7 cellular contexts compared by ENCODE assay signal in genomic region chr1:54488065-54488750, GRCh38. TPM values are rescaled to one million over a fixed set of nuclear protein-coding genes. Genes with fewer than 3 reads are reported as not detected.
A peak's percentile ranks its signal among the peaks of the same experiment; 100 is the strongest.
DNase-seq lines count a peak whose midpoint lies in the region; ATAC-seq and TF ChIP-seq lines count a peak whose summit lies in the region.

No MANE protein-coding gene starts in this region.

- no peak for TF ChIP-seq CTCF in lung (IDR thresholded peaks at IDR 0.05; ENCODE audit: control extremely low read depth, extremely low read depth)

- H3K36me3 ChIP-seq in lung (ENCODE audit: control insufficient read depth in 2 of 2, insufficient read depth in 2 of 2, low read length in 2 of 2): no peaks in the 10 kb centered on the region

- DNase-seq in NCI-H69 (lab: John Stamatoyannopoulos, UW): peak; percentile 92
- DNase-seq in activated CD4-positive, alpha-beta memory T cell treated with anti-CD3 and anti-CD28 coated beads, Interleukin-2, amount 10 ng/mL, durations not matched to agents 7 days and 5 days: peak; percentile 79
- DNase-seq in ecto neural progenitor cell (ENCODE audit: low spot score): peak; percentile 97
- DNase-seq in lung (ENCODE audit: low spot score): peak; percentile 91
- DNase-seq in stimulated activated CD4-positive, alpha-beta T cell treated with anti-CD3 and anti-CD28 coated beads, Interleukin-4, amount 100 ng/mL, for 48 hours (ENCODE audit: low read depth in 2 of 2): peak; percentile 64 to 65

- no peaks in the 10 kb centered on the region for H3K9me3 Mint-ChIP-seq in activated CD4-positive, alpha-beta memory T cell treated with anti-CD3 and anti-CD28 coated beads, Interleukin-2, amount 10 ng/mL, durations not matched to agents 7 days and 5 days

- H3K4me1 Mint-ChIP-seq in activated CD4-positive, alpha-beta memory T cell treated with anti-CD3 and anti-CD28 coated beads, Interleukin-2, amount 10 ng/mL, durations not matched to agents 7 days and 5 days: peaks cover 52% of the 10 kb centered on the region

- H3K27me3 ChIP-seq in lung (ENCODE audit: control insufficient read depth, insufficient read depth): no peaks in the 10 kb centered on the region

- H3K36me3 Mint-ChIP-seq in activated CD4-positive, alpha-beta memory T cell treated with anti-CD3 and anti-CD28 coated beads, Interleukin-2, amount 10 ng/mL, durations not matched to agents 7 days and 5 days (ENCODE audit: low read depth): no peaks in the 10 kb centered on the region

- peak overlapping the region; percentile 77 to 95 for H3K27ac ChIP-seq in lung (ENCODE audit: low read depth in 1 of 2, low read length in 1 of 2)

- ATAC-seq in GM18505 (IDR thresholded peaks at IDR 0.05; ENCODE audit: unreplicated experiment) (peak; percentile 47), HG03460 (IDR thresholded peaks at IDR 0.05; ENCODE audit: unreplicated experiment) (peak; percentile 43), lung (ENCODE audit: insufficient read depth, low FRiP score) (peak; percentile 94)

- TF ChIP-seq POLR2A in GM18505 (IDR thresholded peaks at IDR 0.05; ENCODE audit: borderline replicate concordance, extremely low read depth, insufficient read depth, insufficient read length): no peak

- H3K27me3 Mint-ChIP-seq in activated CD4-positive, alpha-beta memory T cell treated with anti-CD3 and anti-CD28 coated beads, Interleukin-2, amount 10 ng/mL, durations not matched to agents 7 days and 5 days: peaks cover 42% of the 10 kb centered on the region

- POLR2A ChIA-PET in activated CD4-positive, alpha-beta memory T cell treated with anti-CD3 and anti-CD28 coated beads, Interleukin-2, amount 10 ng/mL, durations not matched to agents 7 days and 5 days (lab: Charles Lee): interaction anchor here (0.8 to 6.3 kb wide), 6 partner anchors 9 to 434 kb away, joined by 3 to 60 read pairs (median 6); partner anchors contain the start of genes CYB5RL, MRPL37, SSBP3 and TCEANC2

- H3K27ac Mint-ChIP-seq in activated CD4-positive, alpha-beta memory T cell treated with anti-CD3 and anti-CD28 coated beads, Interleukin-2, amount 10 ng/mL, durations not matched to agents 7 days and 5 days: peak overlapping the region; percentile 69

- H3K9me3 ChIP-seq in lung (ENCODE audit: control insufficient read depth in 2 of 2, insufficient read depth in 1 of 2, low read length in 1 of 2): no peaks in the 10 kb centered on the region

- H3K4me3 ChIP-seq in lung: peak overlapping the region; percentile 4

- H3K4me3 Mint-ChIP-seq in activated CD4-positive, alpha-beta memory T cell treated with anti-CD3 and anti-CD28 coated beads, Interleukin-2, amount 10 ng/mL, durations not matched to agents 7 days and 5 days: peak overlapping the region; percentile 81

- H3K4me1 ChIP-seq in lung (ENCODE audit: control insufficient read depth in 2 of 2, insufficient read depth in 2 of 2, low read length in 2 of 2): peaks cover 5 to 7% of the 10 kb centered on the region in 2 donors

- whole genome bisulfite sequencing in lung, 2 donors: 0 to 1% methylated on average over 57 to 62 of the region's 62 CpGs

- CTCF ChIA-PET in activated CD4-positive, alpha-beta memory T cell treated with anti-CD3 and anti-CD28 coated beads, Interleukin-2, amount 10 ng/mL, durations not matched to agents 7 days and 5 days (lab: Charles Lee): interaction anchor here (0.6 to 5.2 kb wide), 14 partner anchors 11 to 416 kb away, joined by 3 to 104 read pairs (median 6); partner anchors contain the start of genes CYB5RL, MRPL37 and SSBP3

RNA-seq across cellular contexts. Expression of gene ACOT11, which starts 59.8 kb away (rescaled TPM):
- total RNA-seq in activated CD4-positive, alpha-beta memory T cell treated with anti-CD3 and anti-CD28 coated beads, Interleukin-2, amount 10 ng/mL, durations not matched to agents 7 days and 5 days: under 1 TPM; 0.53 to 0.55 TPM
- 10 to 100 TPM; 12.2 to 13.5 TPM for total RNA-seq in lung
- 1 to 10 TPM; 2.8 to 3.7 TPM for polyA plus RNA-seq in lung

Comparison
In these comparisons a context has a peak if more than half of its experiments do, and no peak if none do; other contexts are left out.
1. Peak in every context shown above with its lines: DNase-seq, ATAC-seq, H3K4me3 ChIP-seq and H3K27ac ChIP-seq.
2. ATAC-seq: peak in every context shown above with its lines; median percentile 94 in lung; 47 in GM18505; 43 in HG03460.
3. RNA of gene ACOT11, which starts 59.8 kb away (total RNA-seq): 12.2 to 13.5 TPM in lung; 0.53 to 0.55 TPM in activated CD4-positive, alpha-beta memory T cell treated with anti-CD3 and anti-CD28 coated beads, Interleukin-2, amount 10 ng/mL, durations not matched to agents 7 days and 5 days; every median in the first group is over 4 times any median in the second.